Comparison of ENCODE assay signal across 9 cellular contexts in genomic region chr11:118338637-118339061, GRCh38. TPM values are rescaled to one million over a fixed set of nuclear protein-coding genes. Genes with fewer than 3 reads are reported as not detected.
DNase-seq lines count a peak whose midpoint lies in the region; ATAC-seq and TF ChIP-seq lines count a peak whose summit lies in the region.
"Had no signal": no experiment of that assay in that cellular context is flagged by ENCODE, and none has a peak within 500 bp of the region (broad histone marks: within the 10 kb centered on the region; RNA-seq: fewer than 3 reads in every experiment).

No MANE protein-coding gene starts in this region.

- H3K4me1 Mint-ChIP-seq in Caco-2 (ENCODE audit: low read depth, unreplicated experiment), result peaks cover 7% of the 10 kb centered on the region
- peaks cover 54% of the 10 kb centered on the region for H3K4me1 Mint-ChIP-seq in T-helper 1 cell treated with Interleukin-12 subunit alpha and Interleukin-12 subunit beta and Interleukin-4 antibody, amounts not matched to agents 30 μg/mL and 1 μg/mL, for 36 hours (ENCODE audit: low read depth)
- H3K4me1 Mint-ChIP-seq in activated naive CD4-positive, alpha-beta T cell treated with anti-CD3 and anti-CD28 coated beads, Interleukin-2, amount 50 U/mL, for 24 hours, result peaks cover 61% of the 10 kb centered on the region
- H3K4me1 Mint-ChIP-seq in endothelial cell (ENCODE audit: unreplicated experiment), result peaks cover 2% of the 10 kb centered on the region

- DNase-seq in Caco-2, result peak; percentile 64 to 77
- peak; percentile 74 to 80 for DNase-seq in stimulated activated CD4-positive, alpha-beta T cell treated with anti-CD3 and anti-CD28 coated beads, Interleukin-12 subunit alpha, Interleukin-12 subunit beta, amount 100 ng/mL, for 24 hours (ENCODE audit: low read depth in 2 of 2)
- DNase-seq in endothelial cell (ENCODE audit: low spot score), result no peak
- DNase-seq in hippocampal formation (lab: John Stamatoyannopoulos, UW), result no peak

- no TSS peak for BruUV-seq in Caco-2 (replicated peaks; lab: Mats Ljungman, UMichigan)

- no peaks in the 10 kb centered on the region for H3K9me3 Mint-ChIP-seq in Caco-2 (ENCODE audit: unreplicated experiment)
- no peaks in the 10 kb centered on the region for H3K9me3 Mint-ChIP-seq in T-helper 1 cell treated with Interleukin-12 subunit alpha and Interleukin-12 subunit beta and Interleukin-4 antibody, amounts not matched to agents 30 μg/mL and 1 μg/mL, for 36 hours
- no peaks in the 10 kb centered on the region for H3K9me3 Mint-ChIP-seq in activated naive CD4-positive, alpha-beta T cell treated with anti-CD3 and anti-CD28 coated beads, Interleukin-2, amount 50 U/mL, for 24 hours
- no peaks in the 10 kb centered on the region for H3K9me3 Mint-ChIP-seq in endothelial cell (ENCODE audit: unreplicated experiment)

- peak overlapping the region; percentile 46 for H3K27ac Mint-ChIP-seq in Caco-2 (ENCODE audit: unreplicated experiment)
- H3K27ac Mint-ChIP-seq in T-helper 1 cell treated with Interleukin-12 subunit alpha and Interleukin-12 subunit beta and Interleukin-4 antibody, amounts not matched to agents 30 μg/mL and 1 μg/mL, for 36 hours, result peak overlapping the region; percentile 99
- peak overlapping the region; percentile 97 for H3K27ac Mint-ChIP-seq in activated naive CD4-positive, alpha-beta T cell treated with anti-CD3 and anti-CD28 coated beads, Interleukin-2, amount 50 U/mL, for 24 hours
- H3K27ac Mint-ChIP-seq in endothelial cell (ENCODE audit: unreplicated experiment), result no peak overlapping the region

- no peaks in the 10 kb centered on the region for H3K27me3 ChIP-seq in Caco-2 (replicated peaks; ENCODE audit: control insufficient read depth, insufficient read depth, low read length)

- H3K4me3 ChIP-seq in Caco-2 (ENCODE audit: low read depth, low read length), result no peak overlapping the region

- H3K4me3 Mint-ChIP-seq in Caco-2 (ENCODE audit: unreplicated experiment), result no peak overlapping the region
- peak overlapping the region; percentile 95 for H3K4me3 Mint-ChIP-seq in T-helper 1 cell treated with Interleukin-12 subunit alpha and Interleukin-12 subunit beta and Interleukin-4 antibody, amounts not matched to agents 30 μg/mL and 1 μg/mL, for 36 hours
- H3K4me3 Mint-ChIP-seq in activated naive CD4-positive, alpha-beta T cell treated with anti-CD3 and anti-CD28 coated beads, Interleukin-2, amount 50 U/mL, for 24 hours, result peak overlapping the region; percentile 92
- no peak overlapping the region for H3K4me3 Mint-ChIP-seq in endothelial cell (ENCODE audit: unreplicated experiment)

- H3K36me3 Mint-ChIP-seq in Caco-2 (ENCODE audit: insufficient read depth, unreplicated experiment), result peaks cover 6% of the 10 kb centered on the region
- H3K36me3 Mint-ChIP-seq in T-helper 1 cell treated with Interleukin-12 subunit alpha and Interleukin-12 subunit beta and Interleukin-4 antibody, amounts not matched to agents 30 μg/mL and 1 μg/mL, for 36 hours (ENCODE audit: low read depth), result peaks cover 45% of the 10 kb centered on the region
- H3K36me3 Mint-ChIP-seq in activated naive CD4-positive, alpha-beta T cell treated with anti-CD3 and anti-CD28 coated beads, Interleukin-2, amount 50 U/mL, for 24 hours, result peaks cover 27% of the 10 kb centered on the region
- no peaks in the 10 kb centered on the region for H3K36me3 Mint-ChIP-seq in endothelial cell (ENCODE audit: low read depth, unreplicated experiment)

- peaks cover 15% of the 10 kb centered on the region for H3K4me1 ChIP-seq in Caco-2

- H3K9me3 ChIP-seq in Caco-2, result no peaks in the 10 kb centered on the region

- H3K27me3 Mint-ChIP-seq in Caco-2 (ENCODE audit: insufficient read depth, unreplicated experiment) (no peaks in the 10 kb centered on the region), endothelial cell (ENCODE audit: unreplicated experiment) (peaks cover 4% of the 10 kb centered on the region)
- H3K27me3 Mint-ChIP-seq in T-helper 1 cell treated with Interleukin-12 subunit alpha and Interleukin-12 subunit beta and Interleukin-4 antibody, amounts not matched to agents 30 μg/mL and 1 μg/mL, for 36 hours (ENCODE audit: low read depth), result no peaks in the 10 kb centered on the region
- no peaks in the 10 kb centered on the region for H3K27me3 Mint-ChIP-seq in activated naive CD4-positive, alpha-beta T cell treated with anti-CD3 and anti-CD28 coated beads, Interleukin-2, amount 50 U/mL, for 24 hours

- H3K36me3 ChIP-seq in Caco-2 (ENCODE audit: control insufficient read depth, insufficient read depth, low read length), result no peaks in the 10 kb centered on the region

- POLR2A ChIA-PET in Caco-2 (lab: Charles Lee), result no interaction called here

- CTCF ChIA-PET in Caco-2 (lab: Charles Lee), result interaction anchor here (0.6 to 1.4 kb wide), 4 partner anchors 12 to 392 kb away, joined by 3 read pairs; no protein-coding TSS in a partner anchor

- TF ChIP-seq CTCF in Caco-2 (IDR thresholded peaks at IDR 0.05; ENCODE audit: insufficient read depth in 1 of 2, low read depth in 1 of 2, low read length in 1 of 2, severe bottlenecking in 1 of 2, unreplicated experiment in 1 of 2) (no peak), endothelial cell (IDR thresholded peaks at IDR 0.05; ENCODE audit: unreplicated experiment) (no peak)

- intact Hi-C loops in Caco-2 (cut with micrococcal nuclease; ENCODE audit: unreplicated experiment), result no loop called here

- ATAC-seq in HG03139 (IDR thresholded peaks at IDR 0.05; ENCODE audit: unreplicated experiment), result no peak
- ATAC-seq in GM21381 (IDR thresholded peaks at IDR 0.05; ENCODE audit: unreplicated experiment), result no peak

RNA-seq across cellular contexts. Expression of gene CD3D, which starts 3.9 kb away (rescaled TPM):
- total RNA-seq in Caco-2 (2022), result not detected in 2 replicates
- not detected for total RNA-seq in endothelial cell (ENCODE audit: unreplicated experiment)
- total RNA-seq: SK-MEL-5 had no signal

RNA-seq across cellular contexts. Expression of gene CD3G, which starts 5.5 kb away (rescaled TPM):
- 0.16 and 0.32 TPM in 2 replicates for total RNA-seq in Caco-2 (2022)
- total RNA-seq in endothelial cell (ENCODE audit: unreplicated experiment), result not detected
- total RNA-seq: SK-MEL-5 had no signal

RNA-seq across cellular contexts. Expression of gene UBE4A, which starts 20.8 kb away (rescaled TPM):
- 103 and 106 TPM in 2 replicates for total RNA-seq in Caco-2 (2022)
- total RNA-seq in endothelial cell (ENCODE audit: unreplicated experiment), result 32.0 TPM

RNA-seq across cellular contexts. Expression of gene CD3E, which starts 34.1 kb away (rescaled TPM):
- total RNA-seq in Caco-2 (2022) (0.39 TPM in 1 of 2 replicates, not detected in the other), endothelial cell (ENCODE audit: unreplicated experiment) (not detected)
- total RNA-seq: SK-MEL-5 had no signal

Comparison
In these comparisons a context has a peak if more than half of its experiments do, and no peak if none do; other contexts are left out.
1. DNase-seq: peak in Caco-2 (2 of 2) and stimulated activated CD4-positive, alpha-beta T cell treated with anti-CD3 and anti-CD28 coated beads, Interleukin-12 subunit alpha, Interleukin-12 subunit beta, amount 100 ng/mL, for 24 hours (2 of 2); none in endothelial cell (single experiment) and hippocampal formation (0 of 2).
2. H3K4me3 Mint-ChIP-seq: peak in T-helper 1 cell treated with Interleukin-12 subunit alpha and Interleukin-12 subunit beta and Interleukin-4 antibody, amounts not matched to agents 30 μg/mL and 1 μg/mL, for 36 hours (single experiment) and activated naive CD4-positive, alpha-beta T cell treated with anti-CD3 and anti-CD28 coated beads, Interleukin-2, amount 50 U/mL, for 24 hours (single experiment); none in Caco-2 (single experiment) and endothelial cell (single experiment).